ENCODE assay signal across 8 cellular contexts in the genomic region with DNA sequence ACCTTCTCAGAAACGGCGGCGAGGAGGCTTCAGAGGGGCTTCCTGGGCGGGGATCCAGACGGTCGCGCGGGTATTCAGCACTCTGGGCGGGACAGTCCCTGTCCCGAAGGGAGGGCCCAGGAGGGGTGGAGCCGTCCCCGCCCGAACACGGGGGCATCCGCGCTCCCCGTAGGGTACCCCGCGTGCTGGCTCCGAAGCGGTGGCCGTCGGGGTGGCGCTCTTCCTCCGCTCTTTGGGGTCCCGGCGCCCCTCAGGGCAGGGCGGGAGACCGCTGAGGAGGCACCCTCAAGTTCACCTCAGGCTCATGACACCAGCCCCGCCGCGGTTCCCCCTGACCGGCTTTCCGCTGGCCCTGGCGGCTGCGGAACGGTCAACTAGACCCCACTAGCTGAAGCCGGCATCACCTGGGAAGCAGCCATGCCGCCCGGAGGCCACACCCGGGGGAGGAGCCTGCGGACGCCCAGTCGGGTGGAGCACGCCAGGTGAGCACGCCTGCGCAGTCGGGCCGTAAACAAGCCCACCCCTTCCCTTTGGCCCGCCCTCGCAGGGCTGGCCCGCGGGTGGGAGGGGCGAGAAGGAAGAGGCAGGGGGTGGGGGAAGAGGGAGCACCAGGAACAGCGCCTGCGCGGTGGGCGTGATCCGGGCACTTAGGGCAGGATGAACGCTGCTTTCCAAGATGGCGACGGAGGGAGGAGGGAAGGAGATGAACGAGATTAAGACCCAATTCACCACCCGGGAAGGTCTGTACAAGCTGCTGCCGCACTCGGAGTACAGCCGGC. TPM values are rescaled to one million over a fixed set of nuclear protein-coding genes. Genes with fewer than 3 reads are reported as not detected.
A peak's percentile ranks its signal among the peaks of the same experiment; 100 is the strongest.
DNase-seq lines count a peak whose midpoint lies in the region; ATAC-seq and TF ChIP-seq lines count a peak whose summit lies in the region.

A gene with protein sequence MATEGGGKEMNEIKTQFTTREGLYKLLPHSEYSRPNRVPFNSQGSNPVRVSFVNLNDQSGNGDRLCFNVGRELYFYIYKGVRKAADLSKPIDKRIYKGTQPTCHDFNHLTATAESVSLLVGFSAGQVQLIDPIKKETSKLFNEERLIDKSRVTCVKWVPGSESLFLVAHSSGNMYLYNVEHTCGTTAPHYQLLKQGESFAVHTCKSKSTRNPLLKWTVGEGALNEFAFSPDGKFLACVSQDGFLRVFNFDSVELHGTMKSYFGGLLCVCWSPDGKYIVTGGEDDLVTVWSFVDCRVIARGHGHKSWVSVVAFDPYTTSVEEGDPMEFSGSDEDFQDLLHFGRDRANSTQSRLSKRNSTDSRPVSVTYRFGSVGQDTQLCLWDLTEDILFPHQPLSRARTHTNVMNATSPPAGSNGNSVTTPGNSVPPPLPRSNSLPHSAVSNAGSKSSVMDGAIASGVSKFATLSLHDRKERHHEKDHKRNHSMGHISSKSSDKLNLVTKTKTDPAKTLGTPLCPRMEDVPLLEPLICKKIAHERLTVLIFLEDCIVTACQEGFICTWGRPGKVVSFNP (plus strand): TSS at position 650 of the 779 bp plus-strand sequence. CDS start 27 bp downstream, at position 677.

- no peaks in the 10 kb centered on the region for H3K36me3 ChIP-seq in CD4-positive, alpha-beta memory T cell (ENCODE audit: insufficient read depth, low read length)

- intact Hi-C loops in CD4-positive, alpha-beta memory T cell (cut with micrococcal nuclease) = loop anchor here (1.0 to 5.0 kb wide), 6 partner anchors 52 to 432 kb away; partner anchors contain the start of genes DYNC1H1, HSP90AA1, MOK and PPP2R5C
- intact Hi-C loops in dorsolateral prefrontal cortex (cut with DNase I) (loop anchor here (1.0 to 5.0 kb wide), 4 partner anchors 51 to 73 kb away; partner anchors contain the start of gene HSP90AA1 (in 1 of the 2)), lower leg skin (cut with DNase I; ENCODE audit: low total_unique reads) (no loop called here)

- peak within 1 kb of the TSS; percentile 97 to 99 (median 98) for H3K4me3 Mint-ChIP-seq in CD4-positive, alpha-beta memory T cell

- WGBS in lower leg skin, 2 donors = 0% methylated on average over 35 of the region's 67 CpGs

- no peak for TF ChIP-seq POLR2A in lower leg skin (IDR thresholded peaks at IDR 0.05)

- peaks cover 30% of the 10 kb centered on the region for H3K4me1 ChIP-seq in CD4-positive, alpha-beta memory T cell (ENCODE audit: insufficient read depth, low read length)

- no peaks in the 10 kb centered on the region for H3K9me3 ChIP-seq in CD4-positive, alpha-beta memory T cell (ENCODE audit: control insufficient read depth in 1 of 2, low read length in 2 of 2)

- peak within 1 kb of the TSS; percentile 65 to 91 for H3K4me3 ChIP-seq in CD4-positive, alpha-beta memory T cell (ENCODE audit: low read length in 2 of 2)
- H3K4me3 ChIP-seq in dorsolateral prefrontal cortex (peak within 1 kb of the TSS; percentile 57 to 100 (median 99)), lower leg skin (ENCODE audit: low read depth, poor library complexity, severe bottlenecking) (peak within 1 kb of the TSS; percentile 90)

- ATAC-seq in GM19438 (IDR thresholded peaks at IDR 0.05; ENCODE audit: low read depth, unreplicated experiment) (peak; percentile 87), HG03575 (IDR thresholded peaks at IDR 0.05; ENCODE audit: extremely low read depth, insufficient number of reproducible peaks, low FRiP score, unreplicated experiment) (peak; percentile 45)

- no peaks in the 10 kb centered on the region for H3K9me3 Mint-ChIP-seq in CD4-positive, alpha-beta memory T cell

- POLR2A ChIA-PET in CD4-positive, alpha-beta memory T cell (lab: Charles Lee; ENCODE audit: partially characterized antibody) = interaction anchor here (1.0 to 1.5 kb wide), 3 partner anchors 51 to 177 kb away, joined by 3 to 7 read pairs (median 4); no protein-coding TSS in a partner anchor

- H3K4me1 Mint-ChIP-seq in CD4-positive, alpha-beta memory T cell = peaks cover 19 to 25% (median 21%) of the 10 kb centered on the region in 4 donors

- peaks cover under 1 to 17% of the 10 kb centered on the region in 2 donors for H3K36me3 Mint-ChIP-seq in CD4-positive, alpha-beta memory T cell

- H3K27me3 ChIP-seq in CD4-positive, alpha-beta memory T cell (ENCODE audit: insufficient read depth, low read length) = no peaks in the 10 kb centered on the region
- H3K27me3 ChIP-seq in dorsolateral prefrontal cortex = no peaks in the 10 kb centered on the region

- H3K27ac Mint-ChIP-seq in CD4-positive, alpha-beta memory T cell = peak within 1 kb of the TSS; percentile 95 to 98 (median 97)

- peak; percentile 98 to 100 (median 100) for DNase-seq in CD4-positive, alpha-beta memory T cell
- DNase-seq in NCI-H82 (lab: John Stamatoyannopoulos, UW) (peak; percentile 98), dorsolateral prefrontal cortex (peak; percentile 96 to 100 (median 98)), lower leg skin (ENCODE audit: low spot score in 2 of 2) (peak; percentile 97 to 99)
- peak; percentile 99 for DNase-seq in activated CD4-positive, alpha-beta T cell treated with anti-CD3 and anti-CD28 coated beads, Interleukin-2, amount 50 U/mL, for 48 hours
- peak; percentile 99 for DNase-seq in stimulated activated CD4-positive, alpha-beta T cell treated with anti-CD3 and anti-CD28 coated beads, Interleukin-4, amount 100 ng/mL, for 48 hours (ENCODE audit: low read depth in 2 of 2)

- CTCF ChIA-PET in CD4-positive, alpha-beta memory T cell (lab: Charles Lee; ENCODE audit: partially characterized antibody) = no interaction called here

- H3K27ac ChIP-seq in CD4-positive, alpha-beta memory T cell (ENCODE audit: low read depth, low read length) = peak within 1 kb of the TSS; percentile 92
- H3K27ac ChIP-seq in dorsolateral prefrontal cortex = peak within 1 kb of the TSS; percentile 70 to 100 (median 97)

- H3K27me3 Mint-ChIP-seq in CD4-positive, alpha-beta memory T cell = no peaks in the 10 kb centered on the region

- TF ChIP-seq CTCF in dorsolateral prefrontal cortex (IDR thresholded peaks at IDR 0.05 in 54 of 56, conservative IDR thresholded peaks at IDR 0.05 in 2 of 56; ENCODE audit: low read depth in 1 of 56, partially characterized antibody in 56 of 56) (peak in 19 of 56 donors; percentile 4 to 45 (median 20)), lower leg skin (IDR thresholded peaks at IDR 0.05) (no peak)

RNA-seq across cellular contexts. Expression of the gene that starts here (rescaled TPM):
- 10 to 100 TPM; 56.8 to 57.9 TPM for total RNA-seq in CD4-positive, alpha-beta memory T cell
- polyA plus RNA-seq in CD4-positive, alpha-beta memory T cell = 10 to 100 TPM; 18.8 to 22.3 TPM
- total RNA-seq in dorsolateral prefrontal cortex (10 to 100 TPM; 35.1 to 88.2 (median 50.0) TPM), lower leg skin (10 to 100 TPM; 33.7 to 50.8 (median 41.3) TPM)

Comparison
In these comparisons a context has a peak if more than half of its experiments do, and no peak if none do; other contexts are left out.
1. Peak in every context shown above with its lines: DNase-seq, ATAC-seq, H3K4me3 ChIP-seq and H3K27ac ChIP-seq.